25 cellular contexts compared by ENCODE assay signal in the genomic region with DNA sequence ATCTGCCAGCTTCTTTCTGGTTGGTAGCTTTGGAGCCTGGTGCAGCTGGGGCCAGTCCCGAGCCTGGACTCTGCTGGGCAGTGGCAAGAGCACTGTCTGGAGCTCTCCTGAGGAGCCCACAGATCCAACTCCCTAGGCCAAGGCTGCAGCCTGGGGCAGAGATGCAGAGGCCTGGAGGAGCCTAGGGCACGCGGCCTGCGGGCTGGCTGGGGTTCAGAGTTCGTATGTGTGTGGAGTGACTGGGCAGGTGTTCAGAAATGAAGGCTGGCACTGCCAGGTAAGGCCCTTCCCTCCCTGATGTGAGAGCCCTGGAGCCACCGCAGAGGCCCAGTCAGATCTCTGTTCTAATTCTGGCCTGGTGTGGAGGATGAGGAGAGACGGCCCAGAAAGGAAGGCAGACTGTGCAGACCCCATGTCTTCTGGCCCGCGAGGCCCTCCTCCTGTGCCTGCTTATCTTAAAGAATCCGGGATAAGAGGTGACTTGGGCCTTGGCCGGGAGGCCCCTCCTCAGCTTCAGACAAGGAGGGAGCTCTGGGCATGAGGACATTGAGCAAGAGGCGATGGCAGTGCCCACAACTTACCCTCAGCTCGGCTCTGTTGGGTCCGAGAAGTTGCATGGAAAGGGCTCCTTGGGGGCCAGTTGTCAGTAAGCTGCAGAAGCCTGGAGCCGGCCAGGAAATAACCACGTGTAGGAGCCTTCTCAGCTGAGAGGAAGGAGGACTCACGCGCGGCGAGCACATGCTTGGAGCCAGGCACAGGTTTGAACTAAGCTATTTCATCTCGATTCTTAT.
"Had no signal": no experiment of that assay in that cellular context is flagged by ENCODE, and none has a peak within 500 bp of the region (broad histone marks: within the 10 kb centered on the region; RNA-seq: fewer than 3 reads in every experiment).

No MANE protein-coding gene starts in this region.

- H3K27ac ChIP-seq: colonic mucosa, esophagus muscularis mucosa, ovary, psoas muscle, thoracic aorta, tibial nerve, upper lobe of left lung, vagina had no signal

- H3K9me3 ChIP-seq: colonic mucosa, esophagus muscularis mucosa, ovary, psoas muscle, thoracic aorta, tibial nerve, upper lobe of left lung, vagina had no signal

- H3K4me1 Mint-ChIP-seq: central memory CD8-positive, alpha-beta T cell; immature natural killer cell; naive thymus-derived CD8-positive, alpha-beta T cell; nephron progenitor cell had no signal

- FAIRE-seq: endothelial cell of umbilical vein, keratinocyte had no signal

- H3K27ac Mint-ChIP-seq: dendritic cell treated with granulocyte-macrophage colony-stimulating factor and Interleukin-4, amounts not matched to agents 40 ng/mL and 50 ng/mL, for 4 days; immature natural killer cell; naive thymus-derived CD8-positive, alpha-beta T cell; nephron progenitor cell had no signal

- H3K9me3 Mint-ChIP-seq: central memory CD8-positive, alpha-beta T cell; dendritic cell treated with granulocyte-macrophage colony-stimulating factor and Interleukin-4, amounts not matched to agents 40 ng/mL and 50 ng/mL, for 4 days; immature natural killer cell; naive thymus-derived CD8-positive, alpha-beta T cell; nephron progenitor cell had no signal

- DNase-seq: colonic mucosa; effector CD8-positive, alpha-beta T cell; foreskin melanocyte; hypothalamus; immature natural killer cell; mesenchymal stem cell; naive thymus-derived CD8-positive, alpha-beta T cell; nephron progenitor cell; occipital lobe; ovary; psoas muscle; right cardiac atrium; stimulated activated CD4-positive, alpha-beta T cell treated with anti-CD3 and anti-CD28 coated beads, Interleukin-12 subunit alpha, Interleukin-12 subunit beta, amount 100 ng/mL, for 4 hours; stimulated activated CD4-positive, alpha-beta T cell treated with anti-CD3 and anti-CD28 coated beads, Interleukin-4, amount 100 ng/mL, for 1 hour; stimulated activated naive CD4-positive, alpha-beta T cell had no signal

- H3K4me1 ChIP-seq: colonic mucosa, esophagus muscularis mucosa, psoas muscle, tibial nerve, upper lobe of left lung, vagina had no signal

- H3K4me3 Mint-ChIP-seq: central memory CD8-positive, alpha-beta T cell; dendritic cell treated with granulocyte-macrophage colony-stimulating factor and Interleukin-4, amounts not matched to agents 40 ng/mL and 50 ng/mL, for 4 days; immature natural killer cell; naive thymus-derived CD8-positive, alpha-beta T cell; nephron progenitor cell had no signal

- H3K27me3 ChIP-seq: colonic mucosa, ovary, upper lobe of left lung, vagina had no signal

- H3K4me3 ChIP-seq: colonic mucosa, esophagus muscularis mucosa, ovary, psoas muscle, smooth muscle cell, thoracic aorta, tibial nerve, upper lobe of left lung, vagina had no signal

- H3K36me3 ChIP-seq: colonic mucosa, esophagus muscularis mucosa, ovary, thoracic aorta, tibial nerve, upper lobe of left lung, vagina had no signal

- H3K4me2 ChIP-seq: smooth muscle cell had no signal

- ATAC-seq: naive thymus-derived CD8-positive, alpha-beta T cell; psoas muscle; right cardiac atrium had no signal
